ENCODE assay signal across 8 cellular contexts in genomic region chr15:40893019-40893723, GRCh38. TPM values are rescaled to one million over a fixed set of nuclear protein-coding genes. Genes with fewer than 3 reads are reported as not detected.
DNase-seq lines count a peak whose midpoint lies in the region; ATAC-seq and TF ChIP-seq lines count a peak whose summit lies in the region.
"Had no signal": no experiment of that assay in that cellular context is flagged by ENCODE, and none has a peak within 500 bp of the region (broad histone marks: within the 10 kb centered on the region; RNA-seq: fewer than 3 reads in every experiment).

No MANE protein-coding gene starts in this region.

- no peaks in the 10 kb centered on the region for H3K9me3 Mint-ChIP-seq in activated B cell treated with CpG ODN at 0.5 μM for 24 hours

- no peak for TF ChIP-seq CTCF in activated B cell treated with CpG ODN at 0.5 μM for 24 hours (IDR thresholded peaks at IDR 0.05)
- no peak for TF ChIP-seq CTCF in hepatocyte (IDR thresholded peaks at IDR 0.05; ENCODE audit: poor library complexity)
- TF ChIP-seq CTCF in GM13976 (IDR thresholded peaks at IDR 0.05; ENCODE audit: borderline replicate concordance, control extremely low read depth, extremely low read depth, insufficient read depth, missing control alignments), result no peak
- TF ChIP-seq CTCF in brain microvascular endothelial cell (IDR thresholded peaks at IDR 0.05; ENCODE audit: low read depth, low read length, missing control alignments), result no peak

- H3K27ac Mint-ChIP-seq in activated B cell treated with CpG ODN at 0.5 μM for 24 hours, result peak overlapping the region; percentile 90

- peak overlapping the region; percentile 98 for H3K4me3 Mint-ChIP-seq in activated B cell treated with CpG ODN at 0.5 μM for 24 hours

- H3K4me1 ChIP-seq in HUES6 (ENCODE audit: control insufficient read depth, insufficient read depth, low read length) (peaks cover 6% of the 10 kb centered on the region), hepatocyte (ENCODE audit: insufficient read depth) (peaks cover 9% of the 10 kb centered on the region)

- POLR2A ChIA-PET in activated B cell treated with CpG ODN at 0.5 μM for 24 hours (lab: Charles Lee), result interaction anchor here (1.0 to 2.4 kb wide), 8 partner anchors 14 to 223 kb away, joined by 3 to 28 read pairs (median 6); partner anchors contain the start of gene INO80

- in situ Hi-C loops in GM13976 (cut with MboI; ENCODE audit: low sequenced_read_pairs, unreplicated experiment), result loop anchor here (5.0 kb wide), 1 partner anchor 41 kb away; no protein-coding TSS in a partner anchor
- in situ Hi-C loops in brain microvascular endothelial cell (cut with HindIII; ENCODE audit: low pct_ligation_motif_present, low sequenced_read_pairs), result no loop called here

- H2AFZ ChIP-seq in hepatocyte, result peak overlapping the region; percentile 62

- ATAC-seq in activated B cell treated with CpG ODN at 0.5 μM for 24 hours (ENCODE audit: low read depth), result no peak

- peaks cover 16% of the 10 kb centered on the region for H3K36me3 ChIP-seq in HUES6 (ENCODE audit: control insufficient read depth, insufficient read depth, low read length)
- no peaks in the 10 kb centered on the region for H3K36me3 ChIP-seq in hepatocyte (replicated peaks; ENCODE audit: insufficient read depth, low read depth)
- H3K36me3 ChIP-seq in brain microvascular endothelial cell (replicated peaks), result peaks cover 14% of the 10 kb centered on the region

- no peaks in the 10 kb centered on the region for H3K9me2 ChIP-seq in hepatocyte (replicated peaks; ENCODE audit: insufficient read depth)

- peaks cover 34% of the 10 kb centered on the region for H3K4me1 Mint-ChIP-seq in activated B cell treated with CpG ODN at 0.5 μM for 24 hours

- no peaks in the 10 kb centered on the region for H4K20me1 ChIP-seq in hepatocyte (ENCODE audit: insufficient read depth, poor library complexity, severe bottlenecking)

- CTCF ChIA-PET in activated B cell treated with CpG ODN at 0.5 μM for 24 hours (lab: Charles Lee), result interaction anchor here (1.1 to 5.0 kb wide), 13 partner anchors 8 to 374 kb away, joined by 3 to 203 read pairs (median 8); no protein-coding TSS in a partner anchor

- peaks cover 32% of the 10 kb centered on the region for H3K79me2 ChIP-seq in hepatocyte

- peak overlapping the region; percentile 79 for H3K4me2 ChIP-seq in hepatocyte

- H3K27ac ChIP-seq in HUES6 (ENCODE audit: low read depth, low read length), result no peak overlapping the region
- peak overlapping the region; percentile 68 for H3K27ac ChIP-seq in hepatocyte
- peak overlapping the region in 20 of 21 experiments; percentile 55 to 92 (median 86) for H3K27ac ChIP-seq in skin epidermis
- H3K27ac ChIP-seq in brain microvascular endothelial cell, result no peak overlapping the region

- intact Hi-C loops in activated B cell treated with CpG ODN at 0.5 μM for 24 hours (cut with micrococcal nuclease), result loop anchor here (5.0 kb wide), 1 partner anchor 224 kb away; the partner anchor contains the start of gene INO80

- peaks cover 25% of the 10 kb centered on the region for H3K36me3 Mint-ChIP-seq in activated B cell treated with CpG ODN at 0.5 μM for 24 hours (ENCODE audit: low read depth)

- H3K27me3 Mint-ChIP-seq in activated B cell treated with CpG ODN at 0.5 μM for 24 hours, result no peaks in the 10 kb centered on the region

- no peaks in the 10 kb centered on the region for H3K9me3 ChIP-seq in HUES6 (ENCODE audit: control insufficient read depth, insufficient read depth, low read depth, low read length)
- H3K9me3 ChIP-seq in hepatocyte (ENCODE audit: low read depth), result no peaks in the 10 kb centered on the region

- peak overlapping the region; percentile 66 for H3K4me3 ChIP-seq in HUES6 (ENCODE audit: low read depth, low read length)
- no peak overlapping the region for H3K4me3 ChIP-seq in hepatocyte
- peak overlapping the region in 6 of 7 experiments; percentile 57 to 96 (median 82) for H3K4me3 ChIP-seq in skin epidermis
- H3K4me3 ChIP-seq in brain microvascular endothelial cell (ENCODE audit: low read depth, low read length), result no peak overlapping the region

- H3K9ac ChIP-seq in HUES6 (ENCODE audit: low read length), result no peak overlapping the region

- H3K27me3 ChIP-seq in HUES6 (ENCODE audit: control insufficient read depth, insufficient read depth, low read length) (peaks cover 16% of the 10 kb centered on the region), hepatocyte (no peaks in the 10 kb centered on the region), brain microvascular endothelial cell (replicated peaks) (no peaks in the 10 kb centered on the region)

- WGBS in hepatocyte (ENCODE audit: low lambda C conversion rate, missing lambda C conversion rate), result 95% methylated on average over 24 of the region's 24 CpGs

- no peak for DNase-seq in activated B cell treated with CpG ODN at 0.5 μM for 24 hours
- DNase-seq in hepatocyte (ENCODE audit: low spot score), result no peak
- no peak for DNase-seq in GM13976 (ENCODE audit: low spot score)
- DNase-seq in NCI-H1092 treated with DMSO at 0.1 percent for 48 hours (lab: John Stamatoyannopoulos, UW), result no peak
- no peak for DNase-seq in brain microvascular endothelial cell

RNA-seq across cellular contexts. Expression of gene VPS18, which starts 1.1 kb away (rescaled TPM):
- total RNA-seq in activated B cell treated with CpG ODN at 0.5 μM for 24 hours (25.3 and 26.2 TPM in 2 replicates), hepatocyte (38.3 and 40.1 TPM in 2 replicates)
- 34.6 and 40.3 TPM in 2 replicates for polyA plus RNA-seq in hepatocyte

RNA-seq across cellular contexts. Expression of gene RHOV, which starts 19.1 kb away (rescaled TPM):
- total RNA-seq in activated B cell treated with CpG ODN at 0.5 μM for 24 hours (0.27 TPM in 1 of 2 replicates, not detected in the other), hepatocyte (1.2 and 1.7 TPM in 2 replicates)
- 5.7 and 6.1 TPM in 2 replicates for polyA plus RNA-seq in hepatocyte
- total RNA-seq: fibroblast of villous mesenchyme had no signal

RNA-seq across cellular contexts. Expression of gene DLL4, which starts 36.0 kb away (rescaled TPM):
- total RNA-seq in activated B cell treated with CpG ODN at 0.5 μM for 24 hours, result 0.05 TPM in 1 of 2 replicates, not detected in the other
- total RNA-seq in hepatocyte, result 2.3 and 2.8 TPM in 2 replicates
- 1.1 TPM in 1 of 2 replicates, not detected in the other for polyA plus RNA-seq in hepatocyte

RNA-seq across cellular contexts. Expression of gene SPINT1, which starts 49.3 kb away (rescaled TPM):
- total RNA-seq in activated B cell treated with CpG ODN at 0.5 μM for 24 hours (8.6 and 8.7 TPM in 2 replicates), hepatocyte (155 and 197 TPM in 2 replicates)
- polyA plus RNA-seq in hepatocyte, result 233 and 252 TPM in 2 replicates

Comparison
In these comparisons a context has a peak if more than half of its experiments do, and no peak if none do; other contexts are left out.
1. H3K27ac ChIP-seq: peak in hepatocyte (single experiment) and skin epidermis (20 of 21); none in HUES6 (single experiment) and brain microvascular endothelial cell (single experiment).
2. H3K4me3 ChIP-seq: peak in HUES6 (single experiment) and skin epidermis (6 of 7); none in hepatocyte (single experiment) and brain microvascular endothelial cell (single experiment).